Comparison of ENCODE assay signal across 15 cellular contexts in genomic region chr14:36952702-36953101, GRCh38.
DNase-seq lines count a peak whose midpoint lies in the region; ATAC-seq and TF ChIP-seq lines count a peak whose summit lies in the region.
"Had no signal": no experiment of that assay in that cellular context is flagged by ENCODE, and none has a peak within 500 bp of the region (broad histone marks: within the 10 kb centered on the region; RNA-seq: fewer than 3 reads in every experiment).

No MANE protein-coding gene starts in this region.

- TF ChIP-seq CTCF in choroid plexus epithelial cell (conservative IDR thresholded peaks at IDR 0.05; ENCODE audit: low read depth, low read length) = no peak
- TF ChIP-seq CTCF in osteocyte (IDR thresholded peaks at IDR 0.05) = no peak

- no peak overlapping the region for H3K4me3 ChIP-seq in choroid plexus epithelial cell (ENCODE audit: low read depth, low read length)
- H3K4me3 ChIP-seq: BLaER1 treated with 17β-estradiol and CSF1 and Interleukin-3, amounts not matched to agents 10 nM and 100 nM had no signal

- DNase-seq in Daoy (ENCODE audit: low read depth) = peak; percentile 89
- DNase-seq in LHCN-M2 (ENCODE audit: low read depth) = peak; percentile 92
- DNase-seq in choroid plexus epithelial cell (ENCODE audit: low read depth) = peak; percentile 80
- DNase-seq in osteocyte (ENCODE audit: extremely low spot score, unreplicated experiment) = no peak
- no peak for DNase-seq in SHP77 (lab: John Stamatoyannopoulos, UW)
- DNase-seq in islet precursor cell = no peak
- no peak for DNase-seq in ACHN
- DNase-seq: activated T-cell treated with anti-CD3 and anti-CD28 coated beads for 4 hours, DMS79, foreskin melanocyte, NCI-H1417, NCI-H446 treated with DMSO at 0.1 percent for 48 hours, occipital lobe had no signal

- in situ Hi-C loops in ACHN (cut with HindIII; ENCODE audit: low pct_ligation_motif_present, low pct_unique_long_range_greater_than_20kb, low sequenced_read_pairs) = no loop called here

- H3K27me3 Mint-ChIP-seq in osteocyte (ENCODE audit: unreplicated experiment) = no peaks in the 10 kb centered on the region

- H3K36me3 Mint-ChIP-seq in osteocyte (ENCODE audit: unreplicated experiment) = no peaks in the 10 kb centered on the region

- no peak overlapping the region for H3K4me3 Mint-ChIP-seq in osteocyte (ENCODE audit: unreplicated experiment)

- peaks cover 36% of the 10 kb centered on the region for H3K4me1 Mint-ChIP-seq in osteocyte (ENCODE audit: unreplicated experiment)

- no peak for ATAC-seq in GM21619 (IDR thresholded peaks at IDR 0.05; ENCODE audit: unreplicated experiment)

- H3K9me3 Mint-ChIP-seq in osteocyte (ENCODE audit: unreplicated experiment) = peaks cover 3% of the 10 kb centered on the region

- H3K27ac Mint-ChIP-seq in osteocyte (ENCODE audit: unreplicated experiment) = peak overlapping the region; percentile 64

Comparison
In these comparisons a context has a peak if more than half of its experiments do, and no peak if none do; other contexts are left out.
1. DNase-seq: peak in Daoy (single experiment), LHCN-M2 (single experiment) and choroid plexus epithelial cell (single experiment); none in osteocyte (single experiment), SHP77 (0 of 2), islet precursor cell (single experiment) and ACHN (single experiment).